1 cellular context compared by ENCODE assay signal in the genomic region with DNA sequence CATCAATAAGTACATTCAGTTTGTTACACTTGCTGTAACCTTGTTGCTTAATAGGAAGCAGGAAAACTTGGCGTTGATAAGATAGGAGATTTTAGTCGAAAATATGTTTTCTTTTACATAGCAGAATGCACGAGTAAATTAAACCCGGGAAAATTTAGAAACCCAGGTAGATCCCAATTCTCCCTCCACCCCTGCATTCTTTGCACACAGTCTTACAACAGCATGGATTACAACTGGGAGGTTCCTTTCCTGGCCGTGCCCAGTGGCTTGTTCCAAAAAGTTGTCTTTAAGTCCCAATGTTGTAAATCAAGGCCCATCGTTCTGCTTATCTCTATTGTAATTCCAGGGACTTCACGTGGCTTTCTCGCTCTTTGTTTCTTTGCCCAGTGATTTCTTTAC.
TF ChIP-seq lines count a peak whose summit lies in the region.

No MANE protein-coding gene starts in this region.

TF ChIP-seq in K562, 482 proteins besides CTCF, POLR2A, EP300 and RAD21 (continued from another document):
- TF ChIP-seq, protein P1, sequence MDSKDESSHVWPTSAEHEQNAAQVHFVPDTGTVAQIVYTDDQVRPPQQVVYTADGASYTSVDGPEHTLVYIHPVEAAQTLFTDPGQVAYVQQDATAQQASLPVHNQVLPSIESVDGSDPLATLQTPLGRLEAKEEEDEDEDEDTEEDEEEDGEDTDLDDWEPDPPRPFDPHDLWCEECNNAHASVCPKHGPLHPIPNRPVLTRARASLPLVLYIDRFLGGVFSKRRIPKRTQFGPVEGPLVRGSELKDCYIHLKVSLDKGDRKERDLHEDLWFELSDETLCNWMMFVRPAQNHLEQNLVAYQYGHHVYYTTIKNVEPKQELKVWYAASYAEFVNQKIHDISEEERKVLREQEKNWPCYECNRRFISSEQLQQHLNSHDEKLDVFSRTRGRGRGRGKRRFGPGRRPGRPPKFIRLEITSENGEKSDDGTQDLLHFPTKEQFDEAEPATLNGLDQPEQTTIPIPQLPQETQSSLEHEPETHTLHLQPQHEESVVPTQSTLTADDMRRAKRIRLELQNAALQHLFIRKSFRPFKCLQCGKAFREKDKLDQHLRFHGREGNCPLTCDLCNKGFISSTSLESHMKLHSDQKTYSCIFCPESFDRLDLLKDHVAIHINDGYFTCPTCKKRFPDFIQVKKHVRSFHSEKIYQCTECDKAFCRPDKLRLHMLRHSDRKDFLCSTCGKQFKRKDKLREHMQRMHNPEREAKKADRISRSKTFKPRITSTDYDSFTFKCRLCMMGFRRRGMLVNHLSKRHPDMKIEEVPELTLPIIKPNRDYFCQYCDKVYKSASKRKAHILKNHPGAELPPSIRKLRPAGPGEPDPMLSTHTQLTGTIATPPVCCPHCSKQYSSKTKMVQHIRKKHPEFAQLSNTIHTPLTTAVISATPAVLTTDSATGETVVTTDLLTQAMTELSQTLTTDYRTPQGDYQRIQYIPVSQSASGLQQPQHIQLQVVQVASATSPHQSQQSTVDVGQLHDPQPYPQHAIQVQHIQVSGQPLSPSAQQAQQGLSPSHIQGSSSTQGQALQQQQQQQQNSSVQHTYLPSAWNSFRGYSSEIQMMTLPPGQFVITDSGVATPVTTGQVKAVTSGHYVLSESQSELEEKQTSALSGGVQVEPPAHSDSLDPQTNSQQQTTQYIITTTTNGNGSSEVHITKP (IDR thresholded peaks at IDR 0.05; ENCODE audit: partially characterized antibody) = no peak
